Comparison of ENCODE assay signal across 31 cellular contexts in genomic region chr7:84202855-84203254, GRCh38.
"Had no signal": no experiment of that assay in that cellular context is flagged by ENCODE, and none has a peak within 500 bp of the region (broad histone marks: within the 10 kb centered on the region; RNA-seq: fewer than 3 reads in every experiment).

No MANE protein-coding gene starts in this region.

- H3K36me3 ChIP-seq: gastroesophageal sphincter, ovary, sigmoid colon, thoracic aorta, uterus had no signal

- H3K36me3 Mint-ChIP-seq: activated CD8-positive, alpha-beta memory T cell treated with anti-CD3 and anti-CD28 coated beads, Interleukin-2, amount 10 ng/mL, durations not matched to agents 7 days and 5 days; activated naive CD8-positive, alpha-beta T cell; immature natural killer cell; mesothelial cell of epicardium; naive B cell; stimulated activated effector memory CD8-positive, alpha-beta T cell treated with anti-CD3 and anti-CD28 coated beads, Interleukin-12 subunit alpha, Interleukin-12 subunit beta, amount 100 ng/mL, for 72 hours had no signal

- H3K9me3 ChIP-seq: gastroesophageal sphincter, ovary, sigmoid colon, thoracic aorta, uterus had no signal

- DNase-seq: activated CD4-positive, alpha-beta T cell treated with anti-CD3 and anti-CD28 coated beads for 36 hours; activated CD4-positive, CD25-positive, alpha-beta regulatory T cell; activated CD8-positive, alpha-beta memory T cell treated with anti-CD3 and anti-CD28 coated beads, Interleukin-2, amount 10 ng/mL, durations not matched to agents 7 days and 5 days; activated CD8-positive, alpha-beta T cell treated with anti-CD3 and anti-CD28 coated beads, Interleukin-2, amount 10 ng/mL, durations not matched to agents 7 days and 5 days; activated naive CD4-positive, alpha-beta T cell treated with Interleukin-2 at 50 U/mL for 16 hours; activated T-cell treated with anti-CD3 and anti-CD28 coated beads for 4 hours; activated T-cell treated with anti-CD3 and anti-CD28 coated beads, Interleukin-2, amount 50 U/mL, for 72 hours; anterior cingulate cortex; dermis blood vessel endothelial cell; effector CD8-positive, alpha-beta T cell; immature natural killer cell; kidney; left colon; mammary epithelial cell; naive B cell; nephron progenitor cell; ovary; sigmoid colon; small intestine; stimulated activated CD4-positive, alpha-beta T cell treated with anti-CD3 and anti-CD28 coated beads, Interleukin-4, amount 100 ng/mL, for 24 hours; trophoblast cell; uterus had no signal

- H3K4me3 ChIP-seq: gastroesophageal sphincter, hepatocyte, ovary, sigmoid colon, thoracic aorta, uterus had no signal

- H3K4me3 Mint-ChIP-seq: activated CD4-positive, alpha-beta T cell treated with anti-CD3 and anti-CD28 coated beads for 36 hours; activated CD8-positive, alpha-beta memory T cell treated with anti-CD3 and anti-CD28 coated beads, Interleukin-2, amount 10 ng/mL, durations not matched to agents 7 days and 5 days; activated CD8-positive, alpha-beta T cell treated with anti-CD3 and anti-CD28 coated beads, Interleukin-2, amount 10 ng/mL, durations not matched to agents 7 days and 5 days; activated naive CD8-positive, alpha-beta T cell; activated T-cell treated with anti-CD3 and anti-CD28 coated beads, Interleukin-2, amount 50 U/mL, for 72 hours; immature natural killer cell; mesothelial cell of epicardium; naive B cell; nephron progenitor cell; stimulated activated effector memory CD8-positive, alpha-beta T cell treated with anti-CD3 and anti-CD28 coated beads, Interleukin-12 subunit alpha, Interleukin-12 subunit beta, amount 100 ng/mL, for 72 hours; stimulated activated naive CD8-positive, alpha-beta T cell treated with anti-CD3 and anti-CD28 coated beads, Interleukin-15, Interleukin-2, amounts not matched to agents 100 ng/mL and 50 ng/mL, for 24 hours; T-helper 2 cell treated with Interferon-gamma antibody and Interleukin-4, amounts not matched to agents 5 μg/mL and 100 μg/mL, for 36 hours had no signal

- H3K27ac Mint-ChIP-seq: activated CD4-positive, alpha-beta T cell treated with anti-CD3 and anti-CD28 coated beads for 36 hours; activated CD8-positive, alpha-beta memory T cell treated with anti-CD3 and anti-CD28 coated beads, Interleukin-2, amount 10 ng/mL, durations not matched to agents 7 days and 5 days; activated CD8-positive, alpha-beta T cell treated with anti-CD3 and anti-CD28 coated beads, Interleukin-2, amount 10 ng/mL, durations not matched to agents 7 days and 5 days; activated naive CD8-positive, alpha-beta T cell; activated T-cell treated with anti-CD3 and anti-CD28 coated beads, Interleukin-2, amount 50 U/mL, for 72 hours; immature natural killer cell; mesothelial cell of epicardium; naive B cell; nephron progenitor cell; progenitor cell of endocrine pancreas; stimulated activated effector memory CD8-positive, alpha-beta T cell treated with anti-CD3 and anti-CD28 coated beads, Interleukin-12 subunit alpha, Interleukin-12 subunit beta, amount 100 ng/mL, for 72 hours; stimulated activated naive CD8-positive, alpha-beta T cell treated with anti-CD3 and anti-CD28 coated beads, Interleukin-15, Interleukin-2, amounts not matched to agents 100 ng/mL and 50 ng/mL, for 24 hours; T-helper 2 cell treated with Interferon-gamma antibody and Interleukin-4, amounts not matched to agents 5 μg/mL and 100 μg/mL, for 36 hours had no signal

- H2AFZ ChIP-seq: hepatocyte had no signal

- H3K79me2 ChIP-seq: hepatocyte had no signal

- H3K27me3 Mint-ChIP-seq: activated CD4-positive, alpha-beta T cell treated with anti-CD3 and anti-CD28 coated beads for 36 hours; activated CD8-positive, alpha-beta memory T cell treated with anti-CD3 and anti-CD28 coated beads, Interleukin-2, amount 10 ng/mL, durations not matched to agents 7 days and 5 days; naive B cell; stimulated activated naive CD8-positive, alpha-beta T cell treated with anti-CD3 and anti-CD28 coated beads, Interleukin-15, Interleukin-2, amounts not matched to agents 100 ng/mL and 50 ng/mL, for 24 hours had no signal

- H3K4me2 ChIP-seq: hepatocyte had no signal

- H3K27ac ChIP-seq: gastroesophageal sphincter, hepatocyte, ovary, sigmoid colon, thoracic aorta, uterus had no signal

- H3K4me1 Mint-ChIP-seq: activated CD8-positive, alpha-beta memory T cell treated with anti-CD3 and anti-CD28 coated beads, Interleukin-2, amount 10 ng/mL, durations not matched to agents 7 days and 5 days; immature natural killer cell; naive B cell; stimulated activated effector memory CD8-positive, alpha-beta T cell treated with anti-CD3 and anti-CD28 coated beads, Interleukin-12 subunit alpha, Interleukin-12 subunit beta, amount 100 ng/mL, for 72 hours had no signal

- H3K9me3 Mint-ChIP-seq: activated T-cell treated with anti-CD3 and anti-CD28 coated beads, Interleukin-2, amount 50 U/mL, for 72 hours; mesothelial cell of epicardium; nephron progenitor cell; stimulated activated naive CD8-positive, alpha-beta T cell treated with anti-CD3 and anti-CD28 coated beads, Interleukin-15, Interleukin-2, amounts not matched to agents 100 ng/mL and 50 ng/mL, for 24 hours; T-helper 2 cell treated with Interferon-gamma antibody and Interleukin-4, amounts not matched to agents 5 μg/mL and 100 μg/mL, for 36 hours had no signal

- H3K4me1 ChIP-seq: uterus had no signal

- H3K27me3 ChIP-seq: gastroesophageal sphincter, hepatocyte, ovary, sigmoid colon, uterus had no signal

- ATAC-seq: activated CD4-positive, alpha-beta T cell treated with anti-CD3 and anti-CD28 coated beads for 36 hours; activated CD8-positive, alpha-beta memory T cell treated with anti-CD3 and anti-CD28 coated beads, Interleukin-2, amount 10 ng/mL, durations not matched to agents 7 days and 5 days; activated CD8-positive, alpha-beta T cell treated with anti-CD3 and anti-CD28 coated beads, Interleukin-2, amount 10 ng/mL, durations not matched to agents 7 days and 5 days; activated T-cell treated with anti-CD3 and anti-CD28 coated beads, Interleukin-2, amount 50 U/mL, for 72 hours; gastroesophageal sphincter; left colon; stimulated activated effector memory CD8-positive, alpha-beta T cell treated with anti-CD3 and anti-CD28 coated beads, Interleukin-12 subunit alpha, Interleukin-12 subunit beta, amount 100 ng/mL, for 72 hours had no signal
